In genomic region chr2:43184339-43184895, GRCh38 we compare ENCODE assay signal across 1 cellular context.
TF ChIP-seq lines count a peak whose summit lies in the region.

No MANE protein-coding gene starts in this region.

TF ChIP-seq in H1, 55 proteins besides CTCF, POLR2A, EP300 and RAD21:
- TF ChIP-seq KDM5A (IDR thresholded peaks at IDR 0.05; ENCODE audit: low read length): no peak
TF ChIP-seq in H1: peak in this region for 0.
